28 cellular contexts compared by ENCODE assay signal in the genomic region with DNA sequence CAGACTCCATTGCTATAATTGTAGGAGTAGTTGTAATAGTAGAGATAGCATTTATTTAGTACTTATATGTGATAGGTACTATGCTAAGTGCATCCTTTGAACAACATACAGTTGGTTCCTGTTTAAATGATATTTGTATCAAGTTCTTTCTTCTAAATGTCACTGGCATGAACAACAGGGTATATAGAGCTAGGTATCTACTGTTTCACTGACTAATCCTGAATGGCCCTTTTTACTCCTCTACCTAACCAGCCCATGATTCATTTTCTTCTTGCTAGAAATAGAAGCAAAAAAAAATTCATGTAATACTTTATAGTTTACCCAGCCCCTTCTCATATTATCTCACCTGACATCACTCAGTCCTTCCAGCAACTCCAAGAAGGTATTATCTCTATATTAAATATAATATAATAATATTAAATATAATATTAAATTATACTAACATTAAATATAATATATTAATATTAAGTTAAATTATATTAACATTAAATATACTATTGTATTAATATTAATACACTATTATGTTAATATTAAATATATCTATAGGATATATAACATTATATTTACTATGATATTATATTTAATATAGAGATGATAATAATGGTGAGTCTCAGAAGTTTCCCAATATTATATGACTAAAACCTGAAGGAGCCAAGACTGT.
"Had no signal": no experiment of that assay in that cellular context is flagged by ENCODE, and none has a peak within 500 bp of the region (broad histone marks: within the 10 kb centered on the region; RNA-seq: fewer than 3 reads in every experiment).

No MANE protein-coding gene starts in this region.

- H3K9me3 ChIP-seq: esophagus muscularis mucosa, right lobe of liver, thoracic aorta had no signal

- H3K27me3 ChIP-seq: cardiac muscle cell, esophagus muscularis mucosa, foreskin keratinocyte, right lobe of liver had no signal

- H3K4me1 Mint-ChIP-seq: brain; endodermal cell; nephron; stimulated activated effector memory CD8-positive, alpha-beta T cell treated with anti-CD3 and anti-CD28 coated beads, Interleukin-12 subunit alpha, Interleukin-12 subunit beta, amount 100 ng/mL, for 72 hours had no signal

- DNase-seq: activated B cell treated with CpG ODN at 0.5 μM for 24 hours; activated CD4-positive, alpha-beta T cell treated with anti-CD3 and anti-CD28 coated beads, Interleukin-2, amount 50 U/mL, for 4 hours; activated effector memory CD4-positive, alpha-beta T cell treated with Interleukin-2 at 50 U/mL for 16 hours; activated naive CD4-positive, alpha-beta T cell treated with Interleukin-2 at 50 U/mL for 16 hours; activated T-cell treated with anti-CD3 and anti-CD28 coated beads for 4 hours; activated T-cell treated with anti-CD3 and anti-CD28 coated beads, Interleukin-2, amount 50 U/mL, for 72 hours; aorta; cerebellar nuclear complex; cortex of kidney; endodermal cell; foreskin keratinocyte; islet precursor cell; left cardiac atrium; mammary epithelial cell; right lobe of liver; stimulated activated CD4-positive, alpha-beta T cell treated with anti-CD3 and anti-CD28 coated beads, Interleukin-4, amount 100 ng/mL, for 24 hours; T-helper 2 cell; trophoblast cell had no signal

- FAIRE-seq: urothelium cell line had no signal

- H3K9me3 Mint-ChIP-seq: activated B cell treated with CpG ODN at 0.5 μM for 24 hours; activated T-cell treated with anti-CD3 and anti-CD28 coated beads, Interleukin-2, amount 50 U/mL, for 72 hours; brain; endodermal cell; nephron; stimulated activated naive CD8-positive, alpha-beta T cell treated with anti-CD3 and anti-CD28 coated beads, Interleukin-15, Interleukin-2, amounts not matched to agents 100 ng/mL and 50 ng/mL, for 24 hours had no signal

- H3K36me3 ChIP-seq: cardiac muscle cell, right lobe of liver, thoracic aorta had no signal

- ATAC-seq: foreskin keratinocyte; left cardiac atrium; right lobe of liver; stimulated activated effector memory CD8-positive, alpha-beta T cell treated with anti-CD3 and anti-CD28 coated beads, Interleukin-12 subunit alpha, Interleukin-12 subunit beta, amount 100 ng/mL, for 72 hours had no signal

- H3K4me1 ChIP-seq: esophagus muscularis mucosa, foreskin keratinocyte, right lobe of liver had no signal

- H3K4me3 Mint-ChIP-seq: activated B cell treated with CpG ODN at 0.5 μM for 24 hours; activated naive CD8-positive, alpha-beta T cell; activated T-cell treated with anti-CD3 and anti-CD28 coated beads, Interleukin-2, amount 50 U/mL, for 72 hours; brain; endodermal cell; nephron; stimulated activated effector memory CD8-positive, alpha-beta T cell treated with anti-CD3 and anti-CD28 coated beads, Interleukin-12 subunit alpha, Interleukin-12 subunit beta, amount 100 ng/mL, for 72 hours; stimulated activated naive CD8-positive, alpha-beta T cell treated with anti-CD3 and anti-CD28 coated beads, Interleukin-15, Interleukin-2, amounts not matched to agents 100 ng/mL and 50 ng/mL, for 24 hours had no signal

- H3K4me3 ChIP-seq: cardiac muscle cell, esophagus muscularis mucosa, right lobe of liver, skin epidermis, thoracic aorta had no signal

- H3K27me3 Mint-ChIP-seq: activated B cell treated with CpG ODN at 0.5 μM for 24 hours; activated naive CD8-positive, alpha-beta T cell; brain; stimulated activated naive CD8-positive, alpha-beta T cell treated with anti-CD3 and anti-CD28 coated beads, Interleukin-15, Interleukin-2, amounts not matched to agents 100 ng/mL and 50 ng/mL, for 24 hours had no signal

- H3K36me3 Mint-ChIP-seq: activated naive CD8-positive, alpha-beta T cell; stimulated activated effector memory CD8-positive, alpha-beta T cell treated with anti-CD3 and anti-CD28 coated beads, Interleukin-12 subunit alpha, Interleukin-12 subunit beta, amount 100 ng/mL, for 72 hours had no signal

- H3K27ac Mint-ChIP-seq: activated B cell treated with CpG ODN at 0.5 μM for 24 hours; activated naive CD8-positive, alpha-beta T cell; activated T-cell treated with anti-CD3 and anti-CD28 coated beads, Interleukin-2, amount 50 U/mL, for 72 hours; brain; endodermal cell; nephron; stimulated activated effector memory CD8-positive, alpha-beta T cell treated with anti-CD3 and anti-CD28 coated beads, Interleukin-12 subunit alpha, Interleukin-12 subunit beta, amount 100 ng/mL, for 72 hours; stimulated activated naive CD8-positive, alpha-beta T cell treated with anti-CD3 and anti-CD28 coated beads, Interleukin-15, Interleukin-2, amounts not matched to agents 100 ng/mL and 50 ng/mL, for 24 hours had no signal

- H3K27ac ChIP-seq: cardiac muscle cell, esophagus muscularis mucosa, foreskin keratinocyte, right lobe of liver, skin epidermis, thoracic aorta had no signal
